In genomic region chr20:59673998-59674445, GRCh38 we compare ENCODE assay signal across 28 cellular contexts.
"Had no signal": no experiment of that assay in that cellular context is flagged by ENCODE, and none has a peak within 500 bp of the region (broad histone marks: within the 10 kb centered on the region; RNA-seq: fewer than 3 reads in every experiment).

No MANE protein-coding gene starts in this region.

- H3K36me3 Mint-ChIP-seq: activated CD8-positive, alpha-beta memory T cell treated with anti-CD3 and anti-CD28 coated beads, Interleukin-2, amount 10 ng/mL, durations not matched to agents 7 days and 5 days; activated naive CD4-positive, alpha-beta T cell treated with anti-CD3 and anti-CD28 coated beads, Interleukin-2, amount 50 U/mL, for 24 hours; WTC11 had no signal

- DNase-seq: activated CD4-positive, alpha-beta T cell treated with anti-CD3 and anti-CD28 coated beads for 48 hours; activated CD4-positive, alpha-beta T cell treated with anti-CD3 and anti-CD28 coated beads, Interleukin-2, amount 50 U/mL, for 4 hours; activated CD4-positive, CD25-positive, alpha-beta regulatory T cell treated with anti-CD3 and anti-CD28 coated beads, Interleukin-2, amount 50 U/mL, for 72 hours; activated effector memory CD4-positive, alpha-beta T cell treated with Interleukin-2 at 50 U/mL for 16 hours; activated naive CD4-positive, alpha-beta T cell; activated T-cell treated with anti-CD3 and anti-CD28 coated beads, Interleukin-2, amount 50 U/mL, for 24 hours; amniotic stem cell; brain microvascular endothelial cell; NCI-H1092; NCI-H1417; NCI-H1930; NCI-H2171; NCI-H226; NCI-H510A; NCI-H526 treated with DMSO at 0.1 percent for 48 hours; NCI-H82; OCI-M1; Right ventricle myocardium superior; RPMI8226 had no signal

- H3K4me1 Mint-ChIP-seq: activated CD8-positive, alpha-beta memory T cell treated with anti-CD3 and anti-CD28 coated beads, Interleukin-2, amount 10 ng/mL, durations not matched to agents 7 days and 5 days; activated naive CD4-positive, alpha-beta T cell treated with anti-CD3 and anti-CD28 coated beads, Interleukin-2, amount 50 U/mL, for 24 hours had no signal

- H3K4me3 Mint-ChIP-seq: activated CD8-positive, alpha-beta memory T cell treated with anti-CD3 and anti-CD28 coated beads, Interleukin-2, amount 10 ng/mL, durations not matched to agents 7 days and 5 days; activated naive CD4-positive, alpha-beta T cell treated with anti-CD3 and anti-CD28 coated beads, Interleukin-2, amount 50 U/mL, for 24 hours; activated T-cell treated with anti-CD3 and anti-CD28 coated beads, Interleukin-2, amount 50 U/mL, for 24 hours; activated T-helper 1 cell treated with anti-CD3 and anti-CD28 coated beads, Interleukin-12 subunit alpha, Interleukin-12 subunit beta, Interleukin-2, Interleukin-4 antibody, amounts not matched to agents 30 ng/mL and 10 ng/mL and 1 ng/mL, durations not matched to agents 14 hours and 24 hours and 36 hours; T-helper 1 cell treated with Interleukin-12 subunit alpha and Interleukin-12 subunit beta and Interleukin-4 antibody, amounts not matched to agents 30 μg/mL and 1 μg/mL, for 36 hours; WTC11 had no signal

- FAIRE-seq: astrocyte had no signal

- H3K27ac Mint-ChIP-seq: activated CD8-positive, alpha-beta memory T cell treated with anti-CD3 and anti-CD28 coated beads, Interleukin-2, amount 10 ng/mL, durations not matched to agents 7 days and 5 days; activated naive CD4-positive, alpha-beta T cell treated with anti-CD3 and anti-CD28 coated beads, Interleukin-2, amount 50 U/mL, for 24 hours; activated T-cell treated with anti-CD3 and anti-CD28 coated beads, Interleukin-2, amount 50 U/mL, for 24 hours; activated T-helper 1 cell treated with anti-CD3 and anti-CD28 coated beads, Interleukin-12 subunit alpha, Interleukin-12 subunit beta, Interleukin-2, Interleukin-4 antibody, amounts not matched to agents 30 ng/mL and 10 ng/mL and 1 ng/mL, durations not matched to agents 14 hours and 24 hours and 36 hours; T-helper 1 cell treated with Interleukin-12 subunit alpha and Interleukin-12 subunit beta and Interleukin-4 antibody, amounts not matched to agents 30 μg/mL and 1 μg/mL, for 36 hours; WTC11 had no signal

- H3K27ac ChIP-seq: brain microvascular endothelial cell, cardiac muscle cell, KMS-11, SJCRH30 had no signal

- H3K9me3 Mint-ChIP-seq: activated naive CD4-positive, alpha-beta T cell treated with anti-CD3 and anti-CD28 coated beads, Interleukin-2, amount 50 U/mL, for 24 hours; activated T-cell treated with anti-CD3 and anti-CD28 coated beads, Interleukin-2, amount 50 U/mL, for 24 hours; activated T-helper 1 cell treated with anti-CD3 and anti-CD28 coated beads, Interleukin-12 subunit alpha, Interleukin-12 subunit beta, Interleukin-2, Interleukin-4 antibody, amounts not matched to agents 30 ng/mL and 10 ng/mL and 1 ng/mL, durations not matched to agents 14 hours and 24 hours and 36 hours; T-helper 1 cell treated with Interleukin-12 subunit alpha and Interleukin-12 subunit beta and Interleukin-4 antibody, amounts not matched to agents 30 μg/mL and 1 μg/mL, for 36 hours; WTC11 had no signal

- H3K4me3 ChIP-seq: cardiac muscle cell, SJCRH30 had no signal
